8 cellular contexts compared by ENCODE assay signal in genomic region chr9:126723807-126724172, GRCh38.
A peak's percentile ranks its signal among the peaks of the same experiment; 100 is the strongest.
DNase-seq lines count a peak whose midpoint lies in the region; ATAC-seq, FAIRE-seq and TF ChIP-seq lines count a peak whose summit lies in the region.

No MANE protein-coding gene starts in this region.

- no peaks in the 10 kb centered on the region for H3K36me3 ChIP-seq in A673 (ENCODE audit: insufficient read depth, low read length, poor library complexity, severe bottlenecking)

- H3K4me1 ChIP-seq in A673 (ENCODE audit: insufficient read depth, low read length, poor library complexity, severe bottlenecking): peaks cover 20% of the 10 kb centered on the region

- H3K4me3 Mint-ChIP-seq in activated CD4-positive, alpha-beta memory T cell treated with anti-CD3 and anti-CD28 coated beads for 36 hours: peak overlapping the region; percentile 80
- peak overlapping the region; percentile 85 to 92 (median 89) for H3K4me3 Mint-ChIP-seq in immature natural killer cell

- FAIRE-seq in RCC 7860 (lab: Jason Lieb, UNC): no peak

- CTCF ChIA-PET in A673 (lab: Charles Lee): no interaction called here
- CTCF ChIA-PET in activated CD4-positive, alpha-beta memory T cell treated with anti-CD3 and anti-CD28 coated beads for 36 hours (lab: Charles Lee): interaction anchor here (0.9 to 4.2 kb wide), 7 partner anchors 14 to 58 kb away, joined by 3 to 36 read pairs (median 5); no protein-coding TSS in a partner anchor

- no peak for ATAC-seq in HG02885 (IDR thresholded peaks at IDR 0.05; ENCODE audit: poor library complexity, unreplicated experiment)

- DNase-seq in A673 (ENCODE audit: low spot score) (peak; percentile 47), immature natural killer cell (peak in 1 of 3 donors; percentile 21), germinal center (ENCODE audit: low spot score) (no peak), RCC 7860 (ENCODE audit: low spot score) (no peak), NOMO-1 treated with DMSO at 0.1 percent for 48 hours (lab: John Stamatoyannopoulos, UW; ENCODE audit: unreplicated experiment) (no peak)
- no peak for DNase-seq in activated CD4-positive, alpha-beta memory T cell treated with anti-CD3 and anti-CD28 coated beads for 36 hours

- H3K27ac Mint-ChIP-seq in activated CD4-positive, alpha-beta memory T cell treated with anti-CD3 and anti-CD28 coated beads for 36 hours: peak overlapping the region; percentile 89
- peak overlapping the region; percentile 72 to 96 (median 93) for H3K27ac Mint-ChIP-seq in immature natural killer cell

- no peaks in the 10 kb centered on the region for H3K9me3 Mint-ChIP-seq in activated CD4-positive, alpha-beta memory T cell treated with anti-CD3 and anti-CD28 coated beads for 36 hours
- no peaks in the 10 kb centered on the region for H3K9me3 Mint-ChIP-seq in immature natural killer cell

- peak overlapping the region; percentile 74 for H3K4me3 ChIP-seq in A673 (ENCODE audit: low read depth, low read length, poor library complexity, severe bottlenecking)
- peak overlapping the region; percentile 59 for H3K4me3 ChIP-seq in GM12875 (ENCODE audit: low read depth, low read length)

- POLR2A ChIA-PET in A673 (lab: Charles Lee; ENCODE audit: low non-redundant PET): no interaction called here
- POLR2A ChIA-PET in activated CD4-positive, alpha-beta memory T cell treated with anti-CD3 and anti-CD28 coated beads for 36 hours (lab: Charles Lee): interaction anchor here (0.6 to 2.0 kb wide), 7 partner anchors 12 to 81 kb away, joined by 3 to 12 read pairs (median 4); partner anchors contain the start of gene ZBTB43

- no peaks in the 10 kb centered on the region for H3K36me3 Mint-ChIP-seq in activated CD4-positive, alpha-beta memory T cell treated with anti-CD3 and anti-CD28 coated beads for 36 hours
- H3K36me3 Mint-ChIP-seq in immature natural killer cell: no peaks in the 10 kb centered on the region

- H3K27ac ChIP-seq in A673 (ENCODE audit: low read depth, low read length, poor library complexity, severe bottlenecking): no peak overlapping the region

- intact Hi-C loops in A673 (cut with micrococcal nuclease; ENCODE audit: unreplicated experiment): no loop called here
- intact Hi-C loops in activated CD4-positive, alpha-beta memory T cell treated with anti-CD3 and anti-CD28 coated beads for 36 hours (cut with micrococcal nuclease): loop anchor here (2.0 kb wide), 1 partner anchor 25 kb away; no protein-coding TSS in a partner anchor

- H3K27me3 ChIP-seq in A673 (replicated peaks; ENCODE audit: insufficient read depth, low read depth, low read length, poor library complexity): peaks cover 5% of the 10 kb centered on the region

- H3K4me1 Mint-ChIP-seq in activated CD4-positive, alpha-beta memory T cell treated with anti-CD3 and anti-CD28 coated beads for 36 hours (ENCODE audit: low read depth): peaks cover 37% of the 10 kb centered on the region
- H3K4me1 Mint-ChIP-seq in immature natural killer cell: peaks cover 41 to 44% of the 10 kb centered on the region in 2 donors

- no peaks in the 10 kb centered on the region for H3K27me3 Mint-ChIP-seq in activated CD4-positive, alpha-beta memory T cell treated with anti-CD3 and anti-CD28 coated beads for 36 hours
- H3K27me3 Mint-ChIP-seq in immature natural killer cell (ENCODE audit: low read depth in 3 of 3): peaks cover 7 to 20% (median 13%) of the 10 kb centered on the region in 3 donors

- no peaks in the 10 kb centered on the region for H3K9me3 ChIP-seq in A673 (ENCODE audit: low read depth, low read length, poor library complexity, severe bottlenecking)

- no TSS peak for BruUV-seq in A673 (replicated peaks; lab: Mats Ljungman, UMichigan)

- TF ChIP-seq CTCF in A673 (conservative IDR thresholded peaks at IDR 0.05; ENCODE audit: low read depth, low read length): no peak
- TF ChIP-seq CTCF in GM12875 (IDR thresholded peaks at IDR 0.05; ENCODE audit: borderline replicate concordance, insufficient read depth, low read depth, low read length): no peak
